Comparison of ENCODE assay signal across 9 cellular contexts in the genomic region with DNA sequence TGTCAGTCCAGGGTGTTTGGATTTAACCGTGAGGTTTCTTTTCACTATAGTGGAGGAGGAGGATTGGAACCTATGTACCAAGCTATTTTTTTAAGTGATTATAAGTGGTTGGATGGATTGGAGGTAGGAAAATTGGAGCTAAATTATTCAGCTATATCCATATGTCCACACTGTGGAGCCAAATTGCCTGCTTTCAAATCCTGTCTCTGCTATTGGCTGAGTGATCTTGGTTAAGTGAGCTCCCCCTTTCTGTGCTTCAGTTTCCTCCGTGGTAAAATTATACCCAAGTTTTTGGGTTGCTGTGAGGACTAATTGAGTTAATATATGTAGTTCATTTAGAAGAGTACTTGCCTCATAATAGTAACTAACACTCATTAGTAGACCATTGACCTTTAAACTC. TPM values are rescaled to one million over a fixed set of nuclear protein-coding genes. Genes with fewer than 3 reads are reported as not detected.
DNase-seq lines count a peak whose midpoint lies in the region; ATAC-seq and TF ChIP-seq lines count a peak whose summit lies in the region.
"Had no signal": no experiment of that assay in that cellular context is flagged by ENCODE, and none has a peak within 500 bp of the region (broad histone marks: within the 10 kb centered on the region; RNA-seq: fewer than 3 reads in every experiment).

No MANE protein-coding gene starts in this region.

- no peak overlapping the region for H3K27ac ChIP-seq in H9 (ENCODE audit: insufficient read length, low read depth, low read length)
- no peak overlapping the region for H3K27ac ChIP-seq in gastroesophageal sphincter
- H3K27ac ChIP-seq in CD8-positive, alpha-beta memory T cell (ENCODE audit: low read depth, low read length), result no peak overlapping the region

- POLR2A ChIA-PET in CD8-positive, alpha-beta memory T cell (lab: Charles Lee), result no interaction called here

- H3K4me1 Mint-ChIP-seq in H9, result peaks cover 19 to 21% of the 10 kb centered on the region in 2 experiments
- H3K4me1 Mint-ChIP-seq in CD8-positive, alpha-beta memory T cell, result peaks cover 26 to 35% (median 30%) of the 10 kb centered on the region in 3 donors

- H3K18ac ChIP-seq in H9 (ENCODE audit: insufficient read length, low read depth, low read length), result no peak overlapping the region

- ATAC-seq in gastroesophageal sphincter, result no peak

- H2AFZ ChIP-seq in H9 (ENCODE audit: low read length), result no peak overlapping the region

- H3K4me2 ChIP-seq in H9 (ENCODE audit: insufficient read depth, insufficient read length, low read length), result no peak overlapping the region

- H3K9me3 ChIP-seq in H9 (ENCODE audit: control insufficient read depth, low read depth, low read length) (no peaks in the 10 kb centered on the region), gastroesophageal sphincter (no peaks in the 10 kb centered on the region)
- no peaks in the 10 kb centered on the region for H3K9me3 ChIP-seq in CD8-positive, alpha-beta memory T cell (ENCODE audit: low read length)

- H3K14ac ChIP-seq in H9 (ENCODE audit: insufficient read depth, low read length), result no peak overlapping the region

- no peak for TF ChIP-seq POLR2A in gastroesophageal sphincter (IDR thresholded peaks at IDR 0.05)

- no peak overlapping the region for H3K23ac ChIP-seq in H9 (ENCODE audit: insufficient read length, low read depth, low read length)

- H3K36me3 Mint-ChIP-seq in H9 (ENCODE audit: insufficient read depth in 1 of 3, low read depth in 3 of 3), result peaks cover 0 to 2% (median 1%) of the 10 kb centered on the region in 3 experiments; a peak in 5 of 7 replicates
- H3K36me3 Mint-ChIP-seq in CD8-positive, alpha-beta memory T cell, result peaks cover 0 to 15% (median 7%) of the 10 kb centered on the region in 3 donors

- DNase-seq in AG09309 (ENCODE audit: low read depth) (no peak), H9 (no peak), RKO (ENCODE audit: low spot score) (peak; percentile 85), fibroblast of pulmonary artery (ENCODE audit: low read depth) (peak; percentile 77), ureter (ENCODE audit: low spot score) (no peak)
- DNase-seq in stimulated activated CD4-positive, alpha-beta T cell treated with anti-CD3 and anti-CD28 coated beads, Interleukin-4, amount 100 ng/mL, for 24 hours, result no peak
- no peak for DNase-seq in CD8-positive, alpha-beta memory T cell
- DNase-seq: NCI-H446 treated with DMSO at 0.1 percent for 48 hours had no signal

- H2BK120ac ChIP-seq in H9 (ENCODE audit: low read depth, low read length, poor library complexity, severe bottlenecking), result no peak overlapping the region

- no peak overlapping the region for H4K5ac ChIP-seq in H9 (ENCODE audit: insufficient read length, low read depth, low read length)

- no peaks in the 10 kb centered on the region for H3K23me2 ChIP-seq in H9 (ENCODE audit: insufficient read length, low read depth, low read length, poor library complexity, severe bottlenecking)

- H3K56ac ChIP-seq in H9 (ENCODE audit: insufficient read length, low read depth, low read length), result no peak overlapping the region

- H3K79me1 ChIP-seq in H9 (ENCODE audit: insufficient read depth, low read depth, low read length, poor library complexity, severe bottlenecking), result no peaks in the 10 kb centered on the region

- H3K9me3 Mint-ChIP-seq in H9, result no peaks in the 10 kb centered on the region; a peak in 1 of 5 replicates
- H3K9me3 Mint-ChIP-seq in CD8-positive, alpha-beta memory T cell, result no peaks in the 10 kb centered on the region

- no peak for TF ChIP-seq EP300 in gastroesophageal sphincter (IDR thresholded peaks at IDR 0.05)

- H4K20me1 ChIP-seq in H9 (ENCODE audit: control insufficient read depth, insufficient read depth, insufficient read length), result no peaks in the 10 kb centered on the region

- no peak overlapping the region for H2AK5ac ChIP-seq in H9 (ENCODE audit: insufficient read length, low read length)

- no peak overlapping the region for H3T11ph ChIP-seq in H9 (ENCODE audit: low read length)

- no peak overlapping the region for H2BK15ac ChIP-seq in H9 (ENCODE audit: low read depth, low read length)

- no CpG with 5 or more reads among the region's 2 CpGs for WGBS in H9 (ENCODE audit: extremely low coverage, insufficient read length, low lambda C conversion rate)
- 18 to 23% methylated on average over 2 of the region's 2 CpGs for WGBS in gastroesophageal sphincter (ENCODE audit: low coverage in 1 of 2), 2 donors

- H4K91ac ChIP-seq in H9 (ENCODE audit: insufficient read length, low read depth, low read length), result no peak overlapping the region

- no peak overlapping the region for H3K9ac ChIP-seq in H9 (ENCODE audit: extremely low read depth, insufficient read length, low read length)

- no peak overlapping the region for H3K27ac Mint-ChIP-seq in H9
- H3K27ac Mint-ChIP-seq in CD8-positive, alpha-beta memory T cell, result no peak overlapping the region

- H2BK5ac ChIP-seq in H9 (ENCODE audit: insufficient read length, low read length), result no peak overlapping the region

- H2BK12ac ChIP-seq in H9 (ENCODE audit: insufficient read length, low read depth, low read length), result no peak overlapping the region

- H3K27me3 ChIP-seq in H9 (ENCODE audit: insufficient read depth, low read length) (no peaks in the 10 kb centered on the region), gastroesophageal sphincter (no peaks in the 10 kb centered on the region)
- H3K27me3 ChIP-seq in CD8-positive, alpha-beta memory T cell (ENCODE audit: insufficient read depth, low read length, poor library complexity, severe bottlenecking), result no peaks in the 10 kb centered on the region

- no peak overlapping the region for H3K4ac ChIP-seq in H9 (ENCODE audit: low read depth, low read length)

- H3K79me2 ChIP-seq in H9 (ENCODE audit: insufficient read depth, low read length), result peaks cover 6% of the 10 kb centered on the region; the same call in 1 of the 2 replicates

- H3K4me3 Mint-ChIP-seq in H9, result no peak overlapping the region
- peak overlapping the region in 1 of 7 donors; percentile 44 for H3K4me3 Mint-ChIP-seq in CD8-positive, alpha-beta memory T cell

- H2BK20ac ChIP-seq in H9 (ENCODE audit: low read depth, low read length, poor library complexity, severe bottlenecking), result no peak overlapping the region

- CTCF ChIA-PET in CD8-positive, alpha-beta memory T cell (lab: Charles Lee), result no interaction called here

- H3K27me3 Mint-ChIP-seq in H9 (ENCODE audit: low read depth), result no peaks in the 10 kb centered on the region; the same call in 1 of the 2 replicates
- H3K27me3 Mint-ChIP-seq in CD8-positive, alpha-beta memory T cell, result peaks cover 0 to 2% of the 10 kb centered on the region in 2 donors

- H3K36me3 ChIP-seq in gastroesophageal sphincter, result peaks cover 0 to 5% of the 10 kb centered on the region in 2 donors
- H3K36me3 ChIP-seq in CD8-positive, alpha-beta memory T cell (ENCODE audit: insufficient read depth, low read length), result no peaks in the 10 kb centered on the region

- H3K4me3 ChIP-seq in AG09309 (ENCODE audit: control insufficient read depth, low read depth, low read length) (no peak overlapping the region), fibroblast of pulmonary artery (replicated peaks; ENCODE audit: low read depth, low read length) (no peak overlapping the region), gastroesophageal sphincter (no peak overlapping the region)
- H3K4me3 ChIP-seq in CD8-positive, alpha-beta memory T cell (ENCODE audit: low read length), result no peak overlapping the region

- no peaks in the 10 kb centered on the region for H3K4me1 ChIP-seq in H9 (ENCODE audit: insufficient read depth, low read length)
- H3K4me1 ChIP-seq in gastroesophageal sphincter, result peaks cover 0 to 37% (median 17%) of the 10 kb centered on the region in 3 donors
- H3K4me1 ChIP-seq in CD8-positive, alpha-beta memory T cell (ENCODE audit: insufficient read depth, low read length), result peaks cover 22% of the 10 kb centered on the region

- TF ChIP-seq CTCF in AG09309 (IDR thresholded peaks at IDR 0.05; ENCODE audit: control insufficient read depth, insufficient read depth, low read depth, low read length, missing control alignments) (peak; percentile 50), H9 (conservative IDR thresholded peaks at IDR 0.05) (peak; percentile 35; the same call in 2 of the 3 replicates), fibroblast of pulmonary artery (IDR thresholded peaks at IDR 0.05; ENCODE audit: low read length, missing control alignments) (peak; percentile 46), gastroesophageal sphincter (IDR thresholded peaks at IDR 0.05) (no peak)

- no peak overlapping the region for H4K8ac ChIP-seq in H9 (replicated peaks; ENCODE audit: insufficient read length, low read depth, low read length)

RNA-seq across cellular contexts. Expression of a gene that starts 2.5 kb away (rescaled TPM):
- total RNA-seq in H9 (2021) (8.9 and 9.1 TPM in 2 replicates), gastroesophageal sphincter (1 to 10 TPM; 2.9 to 8.3 (median 4.9) TPM), ureter (10.6 TPM)
- 10 to 100 TPM; 19.5 to 20.9 TPM for total RNA-seq in CD8-positive, alpha-beta memory T cell
- polyA plus RNA-seq in CD8-positive, alpha-beta memory T cell, result 2.5 TPM

RNA-seq across cellular contexts. Expression of a gene that starts 3.1 kb away (rescaled TPM):
- total RNA-seq in H9 (2021), result 42.1 and 48.4 TPM in 2 replicates
- 10 to 100 TPM; 15.6 to 42.2 (median 24.4) TPM for total RNA-seq in gastroesophageal sphincter
- 60.2 TPM for total RNA-seq in ureter
- 10 to 100 TPM; 64.0 to 69.6 TPM for total RNA-seq in CD8-positive, alpha-beta memory T cell
- polyA plus RNA-seq in CD8-positive, alpha-beta memory T cell, result 37.0 TPM

RNA-seq across cellular contexts. Expression of a gene that starts 34.7 kb away (rescaled TPM):
- 222 and 234 TPM in 2 replicates for total RNA-seq in H9 (2021)
- total RNA-seq in gastroesophageal sphincter, result 10 to 100 TPM; 56.6 to 78.8 (median 75.0) TPM
- total RNA-seq in ureter, result 269 TPM
- 100 to 1,000 TPM; 227 to 230 TPM for total RNA-seq in CD8-positive, alpha-beta memory T cell
- 60.3 TPM for polyA plus RNA-seq in CD8-positive, alpha-beta memory T cell

Comparison
In these comparisons a context has a peak if more than half of its experiments do, and no peak if none do; other contexts are left out.
1. DNase-seq: peak in RKO (single experiment) and fibroblast of pulmonary artery (single experiment); none in AG09309 (single experiment), H9 (single experiment), stimulated activated CD4-positive, alpha-beta T cell treated with anti-CD3 and anti-CD28 coated beads, Interleukin-4, amount 100 ng/mL, for 24 hours (single experiment), ureter (single experiment) and CD8-positive, alpha-beta memory T cell (0 of 5).
2. CTCF ChIP-seq: peak in AG09309 (single experiment), H9 (single experiment) and fibroblast of pulmonary artery (single experiment); none in gastroesophageal sphincter (0 of 4).